Comparison of ENCODE assay signal across 29 cellular contexts in genomic region chr4:24956763-24957162, GRCh38. TPM values are rescaled to one million over a fixed set of nuclear protein-coding genes. Genes with fewer than 3 reads are reported as not detected.
"Had no signal": no experiment of that assay in that cellular context is flagged by ENCODE, and none has a peak within 500 bp of the region (broad histone marks: within the 10 kb centered on the region; RNA-seq: fewer than 3 reads in every experiment).

No MANE protein-coding gene starts in this region.

- H3K27ac ChIP-seq: body of pancreas, esophagus squamous epithelium, gastrocnemius medialis, heart left ventricle had no signal

- ATAC-seq: activated CD8-positive, alpha-beta T cell treated with anti-CD3 and anti-CD28 coated beads for 36 hours; activated T-cell treated with anti-CD3 and anti-CD28 coated beads, Interleukin-2, amount 50 U/mL, for 4 hours; activated T-helper 17 cell treated with anti-CD3 and anti-CD28 coated beads, Interleukin-2, amount 50 U/mL, for 72 hours; body of pancreas; effector memory CD8-positive, alpha-beta T cell; gastrocnemius medialis had no signal

- H3K4me3 ChIP-seq: body of pancreas, esophagus squamous epithelium, gastrocnemius medialis, heart left ventricle had no signal

- DNase-seq: activated CD4-positive, alpha-beta T cell treated with anti-CD3 and anti-CD28 coated beads for 48 hours; activated CD4-positive, alpha-beta T cell treated with anti-CD3 and anti-CD28 coated beads, Interleukin-2, amount 50 U/mL, for 1 hour; activated CD4-positive, alpha-beta T cell treated with anti-CD3 and anti-CD28 coated beads, Interleukin-2, amount 50 U/mL, for 48 hours; activated CD4-positive, CD25-positive, alpha-beta regulatory T cell; activated CD4-positive, CD25-positive, alpha-beta regulatory T cell treated with anti-CD3 and anti-CD28 coated beads, Interleukin-2, amount 50 U/mL, for 72 hours; activated CD8-positive, alpha-beta memory T cell treated with anti-CD3 and anti-CD28 coated beads for 24 hours; activated CD8-positive, alpha-beta T cell treated with anti-CD3 and anti-CD28 coated beads for 36 hours; activated effector memory CD4-positive, alpha-beta T cell treated with Interleukin-2 at 50 U/mL for 16 hours; activated gamma-delta T cell treated with Interleukin-2 at 50 U/mL for 16 hours; activated naive CD4-positive, alpha-beta T cell treated with anti-CD3 and anti-CD28 coated beads, Interleukin-2, amount 50 U/mL, for 16 hours; activated naive CD4-positive, alpha-beta T cell treated with Interleukin-2 at 50 U/mL for 16 hours; activated T-cell treated with anti-CD3 and anti-CD28 coated beads, Interleukin-2, amount 50 U/mL, for 4 hours; amniotic stem cell; anterior cingulate cortex; body of pancreas; caudate nucleus; cortex of kidney; dermis blood vessel endothelial cell; effector CD4-positive, alpha-beta T cell; effector memory CD8-positive, alpha-beta T cell; erythroblast; esophagus squamous epithelium; foreskin fibroblast; gastrocnemius medialis; glutamatergic neuron; heart left ventricle; T-helper 2 cell had no signal

- H3K27me3 ChIP-seq: body of pancreas, esophagus squamous epithelium, gastrocnemius medialis, heart left ventricle had no signal

- H3K36me3 ChIP-seq: esophagus squamous epithelium, gastrocnemius medialis, heart left ventricle had no signal

- H3K9me3 ChIP-seq: body of pancreas, esophagus squamous epithelium, gastrocnemius medialis had no signal

- H3K4me1 ChIP-seq: body of pancreas, esophagus squamous epithelium, gastrocnemius medialis, heart left ventricle had no signal

RNA-seq across cellular contexts. Expression of gene CCDC149, which starts 43.9 kb away (rescaled TPM):
- total RNA-seq: activated CD8-positive, alpha-beta T cell treated with anti-CD3 and anti-CD28 coated beads for 36 hours; activated T-cell treated with anti-CD3 and anti-CD28 coated beads, Interleukin-2, amount 50 U/mL, for 4 hours; activated T-helper 17 cell treated with anti-CD3 and anti-CD28 coated beads, Interleukin-2, amount 50 U/mL, for 72 hours; T-helper 1 cell treated with Interleukin-12 subunit alpha and Interleukin-12 subunit beta and Interleukin-4 antibody, amounts not matched to agents 30 ng/mL and 1 ng/mL, for 36 hours had no signal
